ENCODE assay signal across 10 cellular contexts in the genomic region with DNA sequence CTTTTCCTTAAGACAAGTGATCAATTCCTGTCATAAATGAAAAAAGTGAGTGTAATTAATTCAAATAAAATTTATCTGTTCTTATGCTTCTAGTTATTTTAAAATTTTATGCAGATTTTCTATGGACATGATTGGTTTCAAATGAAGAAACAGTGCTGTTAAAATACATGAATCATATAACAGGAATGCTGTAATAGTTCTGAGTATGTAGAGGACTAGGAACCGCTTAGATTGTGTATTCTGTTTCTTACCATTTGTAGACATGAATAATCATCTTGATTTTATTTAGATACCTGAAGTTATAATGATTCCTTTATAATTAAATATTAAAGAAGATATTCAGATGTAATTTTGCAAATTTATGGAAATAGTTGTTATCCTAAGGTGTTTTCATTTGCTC. TPM values are rescaled to one million over a fixed set of nuclear protein-coding genes. Genes with fewer than 3 reads are reported as not detected.
DNase-seq lines count a peak whose midpoint lies in the region; ATAC-seq and TF ChIP-seq lines count a peak whose summit lies in the region.
"Had no signal": no experiment of that assay in that cellular context is flagged by ENCODE, and none has a peak within 500 bp of the region (broad histone marks: within the 10 kb centered on the region; RNA-seq: fewer than 3 reads in every experiment).

No MANE protein-coding gene starts in this region.

- peaks cover 31 to 85% (median 56%) of the 10 kb centered on the region in 4 donors for H3K4me1 Mint-ChIP-seq in CD4-positive, CD25-positive, alpha-beta regulatory T cell

- no peak overlapping the region for H2AK9ac ChIP-seq in IMR-90 (replicated peaks; ENCODE audit: low read depth, low read length, poor library complexity)

- no peak overlapping the region; the same call in 1 of the 2 replicates for H2BK20ac ChIP-seq in IMR-90 (ENCODE audit: low read depth, low read length)

- peak overlapping the region; percentile 58; the same call in 1 of the 2 replicates for H3K4me2 ChIP-seq in IMR-90 (ENCODE audit: low read depth, low read length)

- H3K4ac ChIP-seq in IMR-90 (ENCODE audit: low read depth, low read length) = peak overlapping the region; percentile 74

- H3K27ac ChIP-seq in CD4-positive, CD25-positive, alpha-beta regulatory T cell (ENCODE audit: insufficient read depth, low read length, poor library complexity, severe bottlenecking) = peak overlapping the region; percentile 73
- H3K27ac ChIP-seq in IMR-90 (ENCODE audit: insufficient read depth, low read length) (peak overlapping the region; percentile 75; the same call in 1 of the 2 replicates), ascending aorta (peak overlapping the region; percentile 56 to 78), muscle layer of duodenum (ENCODE audit: low read length) (peak overlapping the region; percentile 58), vagina (no peak overlapping the region)

- no peak for TF ChIP-seq RAD21 in IMR-90 (IDR thresholded peaks at IDR 0.05; ENCODE audit: low read length)

- H3K27me3 Mint-ChIP-seq in CD4-positive, CD25-positive, alpha-beta regulatory T cell = peaks cover 10% of the 10 kb centered on the region

- CTCF ChIA-PET in IMR-90 (lab: Yijun Ruan, JAX) = interaction anchor here (0.6 kb wide), 1 partner anchor 67 kb away, joined by 3 read pairs; no protein-coding TSS in a partner anchor

- no peaks in the 10 kb centered on the region for H3K9me3 ChIP-seq in CD4-positive, CD25-positive, alpha-beta regulatory T cell (ENCODE audit: control insufficient read depth in 2 of 2, low read length in 2 of 2)
- H3K9me3 ChIP-seq in IMR-90 (ENCODE audit: control insufficient read depth, insufficient read depth, low read length) = no peaks in the 10 kb centered on the region
- no peaks in the 10 kb centered on the region for H3K9me3 ChIP-seq in ascending aorta
- no peaks in the 10 kb centered on the region for H3K9me3 ChIP-seq in muscle layer of duodenum (ENCODE audit: control insufficient read depth in 1 of 2, low read length in 2 of 2)
- H3K9me3 ChIP-seq in vagina = no peaks in the 10 kb centered on the region
- H3K9me3 ChIP-seq: Peyer's patch had no signal

- peaks cover 78% of the 10 kb centered on the region for H3K4me1 ChIP-seq in CD4-positive, CD25-positive, alpha-beta regulatory T cell (ENCODE audit: control insufficient read depth, insufficient read depth, low read length, poor library complexity, severe bottlenecking)
- H3K4me1 ChIP-seq in IMR-90 (ENCODE audit: control insufficient read depth, insufficient read depth, low read length) (peaks cover 8% of the 10 kb centered on the region), ascending aorta (peaks cover 8 to 57% of the 10 kb centered on the region in 2 donors), muscle layer of duodenum (ENCODE audit: control insufficient read depth in 1 of 2, insufficient read depth in 2 of 2, low read length in 2 of 2) (peaks cover 6 to 38% of the 10 kb centered on the region in 2 donors), vagina (peaks cover 78% of the 10 kb centered on the region)

- peaks cover 12 to 52% of the 10 kb centered on the region in 2 experiments for H3K79me1 ChIP-seq in IMR-90 (ENCODE audit: low read depth in 1 of 2, low read length in 2 of 2)

- no peaks in the 10 kb centered on the region for H3K27me3 ChIP-seq in CD4-positive, CD25-positive, alpha-beta regulatory T cell (ENCODE audit: control insufficient read depth, insufficient read depth, low read length)
- no peaks in the 10 kb centered on the region for H3K27me3 ChIP-seq in IMR-90 (ENCODE audit: control insufficient read depth, insufficient read depth, low read length)
- H3K27me3 ChIP-seq in ascending aorta = no peaks in the 10 kb centered on the region
- H3K27me3 ChIP-seq in muscle layer of duodenum (ENCODE audit: low read depth, low read length) = no peaks in the 10 kb centered on the region
- H3K27me3 ChIP-seq in vagina = no peaks in the 10 kb centered on the region
- H3K27me3 ChIP-seq: Peyer's patch had no signal

- no peak overlapping the region; the same call in 1 of the 2 replicates for H2AK5ac ChIP-seq in IMR-90 (ENCODE audit: low read depth, low read length)

- peak overlapping the region; percentile 70; the same call in 1 of the 2 replicates for H2BK120ac ChIP-seq in IMR-90 (ENCODE audit: low read depth, low read length)

- H3K23ac ChIP-seq in IMR-90 (ENCODE audit: low read depth, low read length) = no peak overlapping the region

- peak overlapping the region; percentile 20; the same call in 1 of the 2 replicates for H4K91ac ChIP-seq in IMR-90 (ENCODE audit: insufficient read depth, low read depth, low read length)

- H4K20me1 ChIP-seq in IMR-90 (ENCODE audit: insufficient read depth, low read length) = peaks cover 48% of the 10 kb centered on the region

- TF ChIP-seq CTCF in IMR-90 (conservative IDR thresholded peaks at IDR 0.05; ENCODE audit: low read depth, low read length) (no peak), ascending aorta (IDR thresholded peaks at IDR 0.05) (no peak), vagina (IDR thresholded peaks at IDR 0.05) (no peak), GM20000 (IDR thresholded peaks at IDR 0.05; ENCODE audit: extremely low read depth, missing control alignments) (no peak)

- peak overlapping the region; percentile 73 for H3K4me3 ChIP-seq in CD4-positive, CD25-positive, alpha-beta regulatory T cell (ENCODE audit: low read depth, low read length)
- H3K4me3 ChIP-seq in IMR-90 (ENCODE audit: insufficient read depth, low read depth, low read length) (no peak overlapping the region), ascending aorta (peak overlapping the region in 1 of 2 donors; percentile 3), muscle layer of duodenum (ENCODE audit: low read depth in 1 of 2, low read length in 2 of 2) (no peak overlapping the region), vagina (no peak overlapping the region)
- H3K4me3 ChIP-seq: Peyer's patch had no signal

- no peak for TF ChIP-seq POLR2A in IMR-90 (IDR thresholded peaks at IDR 0.05; ENCODE audit: low read depth, low read length)
- no peak for TF ChIP-seq POLR2A in vagina (IDR thresholded peaks at IDR 0.05)

- peak overlapping the region; percentile 88; the same call in 1 of the 2 replicates for H3K14ac ChIP-seq in IMR-90 (replicated peaks; ENCODE audit: low read depth, low read length)

- peak overlapping the region; percentile 29; the same call in 2 of the 3 replicates for H2BK15ac ChIP-seq in IMR-90 (ENCODE audit: low read depth, low read length)

- H3K9me3 Mint-ChIP-seq in CD4-positive, CD25-positive, alpha-beta regulatory T cell = peaks cover 0 to 1% (median 0%) of the 10 kb centered on the region in 7 donors

- peak overlapping the region; percentile 90 for H2BK5ac ChIP-seq in IMR-90 (ENCODE audit: low read depth, low read length, poor library complexity, severe bottlenecking)

- no peak overlapping the region for H2AFZ ChIP-seq in IMR-90 (replicated peaks; ENCODE audit: low read length, poor library complexity)

- no CpG with 5 or more reads among the region's 1 CpG for WGBS in IMR-90 (ENCODE audit: extremely low coverage in 2 of 2, insufficient read length in 1 of 2), 2 experiments

- H3K18ac ChIP-seq in IMR-90 (ENCODE audit: low read depth, low read length) = peak overlapping the region; percentile 37; the same call in 1 of the 2 replicates

- ATAC-seq in CD4-positive, CD25-positive, alpha-beta regulatory T cell (ENCODE audit: low read depth in 2 of 2) = no peak
- ATAC-seq in IMR-90 (ENCODE audit: low read depth) = no peak

- dilution Hi-C loops in IMR-90 (cut with HindIII; ENCODE audit: low sequenced_read_pairs, unreplicated experiment) = no loop called here

- no peak overlapping the region for H3K9ac ChIP-seq in IMR-90 (ENCODE audit: low read depth, low read length)

- peak overlapping the region in 1 of 2 experiments; percentile 84; a peak in 3 of 4 replicates for H4K8ac ChIP-seq in IMR-90 (ENCODE audit: low read depth in 2 of 2, low read length in 2 of 2)

- DNase-seq in CD4-positive, CD25-positive, alpha-beta regulatory T cell = no peak
- peak; percentile 61 for DNase-seq in IMR-90
- no peak for DNase-seq in ascending aorta (ENCODE audit: low spot score in 2 of 2)
- DNase-seq in vagina (ENCODE audit: extremely low spot score in 2 of 2) = no peak
- DNase-seq in HuH-7.5 (ENCODE audit: low spot score) = no peak
- DNase-seq in activated naive CD4-positive, alpha-beta T cell treated with anti-CD3 and anti-CD28 coated beads, Interleukin-2, amount 50 U/mL, for 16 hours = no peak
- DNase-seq in GM20000 (ENCODE audit: low spot score) = no peak
- DNase-seq: effector memory CD4-positive, alpha-beta T cell; Peyer's patch had no signal

- no TSS peak for BruUV-seq in IMR-90 (replicated peaks; lab: Mats Ljungman, UMichigan)

- H3K27ac Mint-ChIP-seq in CD4-positive, CD25-positive, alpha-beta regulatory T cell = peak overlapping the region; percentile 43 to 64 (median 51)

- intact Hi-C loops in IMR-90 (cut with micrococcal nuclease) (no loop called here), ascending aorta (cut with DNase I) (no loop called here), vagina (cut with DNase I) (no loop called here)

- no peak overlapping the region for H4K5ac ChIP-seq in IMR-90 (ENCODE audit: low read depth, low read length)

- peaks cover 11% of the 10 kb centered on the region; the same call in 1 of the 2 replicates for H3K9me1 ChIP-seq in IMR-90 (ENCODE audit: insufficient read depth, low read length)

- H3K56ac ChIP-seq in IMR-90 (ENCODE audit: extremely low read depth, insufficient read depth, low read length) = 0 out of 2 replicates have a peak overlapping the region, but pooled peaks have one; percentile 26

- peaks cover 12% of the 10 kb centered on the region for H3K36me3 Mint-ChIP-seq in CD4-positive, CD25-positive, alpha-beta regulatory T cell

- in situ Hi-C loops in IMR-90 (cut with MboI; ENCODE audit: low sequenced_read_pairs) = no loop called here

- H3K4me3 Mint-ChIP-seq in CD4-positive, CD25-positive, alpha-beta regulatory T cell = peak overlapping the region; percentile 67 to 75 (median 70)

- peaks cover 24% of the 10 kb centered on the region for H3K36me3 ChIP-seq in CD4-positive, CD25-positive, alpha-beta regulatory T cell (ENCODE audit: control insufficient read depth, insufficient read depth, low read length)
- peaks cover 9% of the 10 kb centered on the region for H3K36me3 ChIP-seq in IMR-90 (ENCODE audit: control insufficient read depth, insufficient read depth, low read length)
- H3K36me3 ChIP-seq in ascending aorta = peaks cover 0 to 4% of the 10 kb centered on the region in 2 donors
- H3K36me3 ChIP-seq in muscle layer of duodenum (ENCODE audit: control insufficient read depth in 1 of 2, insufficient read depth in 2 of 2, low read length in 2 of 2) = no peaks in the 10 kb centered on the region
- peaks cover 0 to 7% of the 10 kb centered on the region in 2 donors for H3K36me3 ChIP-seq in vagina
- H3K36me3 ChIP-seq: Peyer's patch had no signal

- POLR2A ChIA-PET in IMR-90 (lab: Charles Lee; ENCODE audit: unreplicated experiment) = interaction anchor here (0.6 kb wide), 1 partner anchor 275 kb away, joined by 3 read pairs; no protein-coding TSS in a partner anchor

RNA-seq across cellular contexts. Expression of a gene that starts 3.5 kb away (rescaled TPM):
- total RNA-seq in CD4-positive, CD25-positive, alpha-beta regulatory T cell = 275 TPM
- polyA plus RNA-seq in CD4-positive, CD25-positive, alpha-beta regulatory T cell = 100 to 1,000 TPM; 287 to 324 (median 309) TPM
- total RNA-seq in IMR-90 (2012; rRNA removed) (205 and 224 TPM in 2 replicates), ascending aorta (78.0 TPM), vagina (70.0 TPM)
- 98.9 and 141 TPM in 2 replicates for polyA plus RNA-seq in IMR-90 (2012; rRNA removed)
- 20.1 and 34.5 TPM in 2 replicates for polyA plus RNA-seq in IMR-90 (2012; cell fraction: cytosol; rRNA removed)
- 2.4 and 26.8 TPM in 2 replicates for polyA plus RNA-seq in IMR-90 (2012; cell fraction: nucleus; rRNA removed; ENCODE audit: low replicate concordance)
